Comparison of ENCODE assay signal across 8 cellular contexts in genomic region chr10:102420810-102421644, GRCh38. TPM values are rescaled to one million over a fixed set of nuclear protein-coding genes. Genes with fewer than 3 reads are reported as not detected.
DNase-seq lines count a peak whose midpoint lies in the region; ATAC-seq and TF ChIP-seq lines count a peak whose summit lies in the region.

Gene FBXL15 (plus strand): TSS chr10:102420836. CDS start chr10:102421130, 294 bp downstream.

- H3K4me3 ChIP-seq in A673 (ENCODE audit: low read depth, low read length, poor library complexity, severe bottlenecking): peak within 1 kb of the TSS; percentile 90
- H3K4me3 ChIP-seq in breast epithelium: peak within 1 kb of the TSS; percentile 83 to 94 (median 90)
- peak within 1 kb of the TSS; percentile 90 for H3K4me3 ChIP-seq in iPS-20b (ENCODE audit: low read length)
- peak within 1 kb of the TSS; percentile 72 to 89 (median 74) for H3K4me3 ChIP-seq in skin epidermis

- H3K27me3 ChIP-seq in A673 (replicated peaks; ENCODE audit: insufficient read depth, low read depth, low read length, poor library complexity) (no peaks in the 10 kb centered on the region), breast epithelium (peaks cover 0 to 29% of the 10 kb centered on the region in 2 donors), iPS-20b (ENCODE audit: insufficient read depth, low read length) (peaks cover 29% of the 10 kb centered on the region)

- H3K4me1 ChIP-seq in A673 (ENCODE audit: insufficient read depth, low read length, poor library complexity, severe bottlenecking) (peaks cover 16% of the 10 kb centered on the region), breast epithelium (peaks cover 5 to 11% of the 10 kb centered on the region in 2 donors), iPS-20b (ENCODE audit: insufficient read depth, low read length) (peaks cover 5% of the 10 kb centered on the region)

- H3K9ac ChIP-seq in iPS-20b (ENCODE audit: low read depth, low read length): peak within 1 kb of the TSS; percentile 79; the same call in 1 of the 2 replicates

- no peak for TF ChIP-seq CTCF in A673 (conservative IDR thresholded peaks at IDR 0.05; ENCODE audit: low read depth, low read length)
- no peak for TF ChIP-seq CTCF in VCaP (conservative IDR thresholded peaks at IDR 0.05)
- no peak for TF ChIP-seq CTCF in breast epithelium (IDR thresholded peaks at IDR 0.05)

- intact Hi-C loops in A673 (cut with micrococcal nuclease; ENCODE audit: unreplicated experiment): no loop called here
- intact Hi-C loops in breast epithelium (cut with DNase I; ENCODE audit: low total_unique reads): no loop called here

- TSS peak; percentile 46 for BruUV-seq in A673 (replicated peaks; lab: Mats Ljungman, UMichigan)

- POLR2A ChIA-PET in A673 (lab: Charles Lee; ENCODE audit: low non-redundant PET): no interaction called here

- peaks cover 8% of the 10 kb centered on the region for H3K36me3 ChIP-seq in A673 (ENCODE audit: insufficient read depth, low read length, poor library complexity, severe bottlenecking)
- H3K36me3 ChIP-seq in breast epithelium: no peaks in the 10 kb centered on the region
- peaks cover 13% of the 10 kb centered on the region for H3K36me3 ChIP-seq in iPS-20b (ENCODE audit: insufficient read depth, low read depth, low read length)

- peak within 1 kb of the TSS; percentile 83 for H3K27ac ChIP-seq in A673 (ENCODE audit: low read depth, low read length, poor library complexity, severe bottlenecking)
- H3K27ac ChIP-seq in VCaP: peak within 1 kb of the TSS; percentile 95
- peak within 1 kb of the TSS; percentile 88 to 96 for H3K27ac ChIP-seq in breast epithelium
- no peak within 1 kb of the TSS for H3K27ac ChIP-seq in iPS-20b (ENCODE audit: low read length)
- H3K27ac ChIP-seq in skin epidermis: peak within 1 kb of the TSS; percentile 62 to 95 (median 88)

- TF ChIP-seq POLR2A in breast epithelium (IDR thresholded peaks at IDR 0.05): no peak

- no peaks in the 10 kb centered on the region for H3K9me3 ChIP-seq in A673 (ENCODE audit: low read depth, low read length, poor library complexity, severe bottlenecking)
- H3K9me3 ChIP-seq in breast epithelium: no peaks in the 10 kb centered on the region
- H3K9me3 ChIP-seq in iPS-20b (ENCODE audit: insufficient read depth, low read depth, low read length): no peaks in the 10 kb centered on the region

- CTCF ChIA-PET in A673 (lab: Charles Lee): interaction anchor here (0.6 to 1.5 kb wide), 4 partner anchors 17 to 191 kb away, joined by 3 to 4 read pairs (median 3); no protein-coding TSS in a partner anchor

- DNase-seq in A673 (ENCODE audit: low spot score) (peak; percentile 99), NCI-H2196 treated with DMSO at 0.1 percent for 48 hours (lab: John Stamatoyannopoulos, UW; ENCODE audit: unreplicated experiment) (peak; percentile 77), breast epithelium (ENCODE audit: low spot score in 2 of 2) (peak; percentile 97 to 98)

- peak; percentile 67 for ATAC-seq in GM18870 (IDR thresholded peaks at IDR 0.05; ENCODE audit: unreplicated experiment)
- ATAC-seq in HG03135 (IDR thresholded peaks at IDR 0.05; ENCODE audit: unreplicated experiment): peak; percentile 69

RNA-seq across cellular contexts. Expression of gene FBXL15, which starts in this region (rescaled TPM):
- total RNA-seq in A673 (2021) (8.9 and 11.6 TPM in 2 replicates), breast epithelium (10 to 100 TPM; 16.8 to 24.8 (median 21.0) TPM)
